ENCODE assay signal across 22 cellular contexts in genomic region chr6:53527249-53527765, GRCh38. TPM values are rescaled to one million over a fixed set of nuclear protein-coding genes. Genes with fewer than 3 reads are reported as not detected.
DNase-seq lines count a peak whose midpoint lies in the region; ATAC-seq, FAIRE-seq and TF ChIP-seq lines count a peak whose summit lies in the region.
"Had no signal": no experiment of that assay in that cellular context is flagged by ENCODE, and none has a peak within 500 bp of the region (broad histone marks: within the 10 kb centered on the region; RNA-seq: fewer than 3 reads in every experiment).

No MANE protein-coding gene starts in this region.

- H3K4me1 ChIP-seq in A549 (peaks cover 99% of the 10 kb centered on the region), HUES48 (ENCODE audit: control insufficient read depth, insufficient read depth, low read length) (peaks cover 88% of the 10 kb centered on the region), Peyer's patch (peaks cover 0 to 37% (median 0%) of the 10 kb centered on the region in 4 donors)
- H3K4me1 ChIP-seq: parathyroid adenoma had no signal

- H3K9me3 Mint-ChIP-seq in activated T-cell treated with anti-CD3 and anti-CD28 coated beads, Interleukin-2, amount 50 U/mL, for 24 hours: no peaks in the 10 kb centered on the region
- H3K9me3 Mint-ChIP-seq: activated naive CD4-positive, alpha-beta T cell treated with anti-CD3 and anti-CD28 coated beads, Interleukin-2, amount 50 U/mL, for 24 hours had no signal

- no peaks in the 10 kb centered on the region for H3K36me3 ChIP-seq in HUES48 (ENCODE audit: control insufficient read depth, insufficient read depth, low read length)
- no peaks in the 10 kb centered on the region for H3K36me3 ChIP-seq in Peyer's patch
- H3K36me3 ChIP-seq: lower lobe of right lung had no signal

- no peak overlapping the region for H3K4me3 ChIP-seq in A549
- no peak overlapping the region for H3K4me3 ChIP-seq in HUES48 (ENCODE audit: low read depth, low read length)
- H3K4me3 ChIP-seq in Peyer's patch: no peak overlapping the region
- H3K4me3 ChIP-seq: coronary artery, K562, lower lobe of right lung had no signal

- H3K36me3 Mint-ChIP-seq in activated T-cell treated with anti-CD3 and anti-CD28 coated beads, Interleukin-2, amount 50 U/mL, for 24 hours (ENCODE audit: low read depth): peaks cover 5% of the 10 kb centered on the region

- H3K4me3 Mint-ChIP-seq in activated T-cell treated with anti-CD3 and anti-CD28 coated beads, Interleukin-2, amount 50 U/mL, for 24 hours: no peak overlapping the region
- H3K4me3 Mint-ChIP-seq: activated naive CD4-positive, alpha-beta T cell treated with anti-CD3 and anti-CD28 coated beads, Interleukin-2, amount 50 U/mL, for 24 hours had no signal

- no peak for TF ChIP-seq RAD21 in A549 (conservative IDR thresholded peaks at IDR 0.05 in 1 of 2, IDR thresholded peaks at IDR 0.05 in 1 of 2)

- TF ChIP-seq CTCF in A549 (IDR thresholded peaks at IDR 0.05): no peak
- TF ChIP-seq CTCF in Peyer's patch (IDR thresholded peaks at IDR 0.05): no peak

- no peak for TF ChIP-seq EP300 in A549 (IDR thresholded peaks at IDR 0.05)

- no peak for TF ChIP-seq POLR2A in A549 (IDR thresholded peaks at IDR 0.05; ENCODE audit: low read length)
- TF ChIP-seq POLR2A in Peyer's patch (IDR thresholded peaks at IDR 0.05): no peak

- H3K27me3 ChIP-seq in HUES48 (ENCODE audit: control insufficient read depth, insufficient read depth, low read length): no peaks in the 10 kb centered on the region
- H3K27me3 ChIP-seq in Peyer's patch: no peaks in the 10 kb centered on the region

- H3K4me2 ChIP-seq in A549: peak overlapping the region; percentile 74

- H3K27ac Mint-ChIP-seq in activated T-cell treated with anti-CD3 and anti-CD28 coated beads, Interleukin-2, amount 50 U/mL, for 24 hours: no peak overlapping the region
- H3K27ac Mint-ChIP-seq: activated naive CD4-positive, alpha-beta T cell treated with anti-CD3 and anti-CD28 coated beads, Interleukin-2, amount 50 U/mL, for 24 hours had no signal

- no peak overlapping the region for H3K9ac ChIP-seq in HUES48 (ENCODE audit: low read depth, low read length)
- H3K9ac ChIP-seq: parathyroid adenoma had no signal

- H3K27ac ChIP-seq in A549 (peak overlapping the region; percentile 69 to 75; a peak in 5 of 6 replicates), HUES48 (ENCODE audit: low read depth, low read length) (peak overlapping the region; percentile 40), Peyer's patch (no peak overlapping the region)
- H3K27ac ChIP-seq: coronary artery, lower lobe of right lung, parathyroid adenoma had no signal

- peaks cover 39% of the 10 kb centered on the region for H3K4me1 Mint-ChIP-seq in activated T-cell treated with anti-CD3 and anti-CD28 coated beads, Interleukin-2, amount 50 U/mL, for 24 hours (ENCODE audit: low read depth)

- no peak for FAIRE-seq in A549 (lab: Jason Lieb, UNC)
- FAIRE-seq: GM12891, K562 had no signal

- CTCF ChIA-PET in A549 (lab: Yijun Ruan, JAX): interaction anchor here (1.7 kb wide), 1 partner anchor 124 kb away, joined by 9 read pairs; no protein-coding TSS in a partner anchor

- POLR2A ChIA-PET in A549 (lab: Yijun Ruan, JAX): interaction anchor here (1.0 kb wide), 1 partner anchor 18 kb away, joined by 3 read pairs; the partner anchor contains the start of gene GCLC

- H3K9me3 ChIP-seq in A549 (no peaks in the 10 kb centered on the region), HUES48 (ENCODE audit: control insufficient read depth, insufficient read depth, low read length) (no peaks in the 10 kb centered on the region), Peyer's patch (no peaks in the 10 kb centered on the region)
- H3K9me3 ChIP-seq: lower lobe of right lung had no signal

- DNase-seq in A549 (ENCODE audit: low read depth in 1 of 2, low spot score in 1 of 2): no peak
- peak; percentile 61 for DNase-seq in NCI-H774 (lab: John Stamatoyannopoulos, UW)
- DNase-seq in left lobe of liver (ENCODE audit: low spot score): no peak
- DNase-seq in HUDEP-2 (lab: John Stamatoyannopoulos, UW; ENCODE audit: unreplicated experiment in 76 of 76): no peak
- DNase-seq in stimulated activated CD4-positive, alpha-beta T cell treated with anti-CD3 and anti-CD28 coated beads, Interleukin-4, amount 100 ng/mL, for 1 hour: no peak
- DNase-seq in activated T-cell treated with anti-CD3 and anti-CD28 coated beads, Interleukin-2, amount 50 U/mL, for 24 hours: no peak
- DNase-seq in Peyer's patch: no peak
- DNase-seq: AML-193; Calu3; erythroblast; GF-D8; lower lobe of right lung; NCI-H524 treated with DMSO at 0.1 percent for 48 hours; RPMI8226; stimulated activated CD4-positive, alpha-beta T cell treated with anti-CD3 and anti-CD28 coated beads, Interleukin-4, amount 100 ng/mL, for 24 hours; stimulated activated CD8-positive, alpha-beta memory T cell treated with anti-CD3 and anti-CD28 coated beads, Interleukin-4, amount 100 ng/mL, for 48 hours had no signal

- 38% methylated on average over 4 of the region's 4 CpGs for WGBS in A549 (ENCODE audit: missing lambda C conversion rate)

- peak; percentile 10 to 32; a peak in 5 of 6 replicates for ATAC-seq in A549
- peak; percentile 21 for ATAC-seq in left lobe of liver

- no peaks in the 10 kb centered on the region for H3K27me3 Mint-ChIP-seq in activated T-cell treated with anti-CD3 and anti-CD28 coated beads, Interleukin-2, amount 50 U/mL, for 24 hours
- H3K27me3 Mint-ChIP-seq: activated naive CD4-positive, alpha-beta T cell treated with anti-CD3 and anti-CD28 coated beads, Interleukin-2, amount 50 U/mL, for 24 hours had no signal

TF ChIP-seq in A549, 52 proteins besides CTCF, POLR2A, EP300 and RAD21 (continues in another document):
- TF ChIP-seq ELK1 (IDR thresholded peaks at IDR 0.05; ENCODE audit: low read depth, low read length): no peak
- no peak for TF ChIP-seq BHLHE40 (IDR thresholded peaks at IDR 0.05; ENCODE audit: low read depth, low read length)
- TF ChIP-seq CBX8 (IDR thresholded peaks at IDR 0.05): no peak
- TF ChIP-seq GATA3 (IDR thresholded peaks at IDR 0.05; ENCODE audit: borderline replicate concordance): no peak
- no peak for TF ChIP-seq ZNF302 (CRISPR knock-in tag; IDR thresholded peaks at IDR 0.05)
- TF ChIP-seq HDAC2 (IDR thresholded peaks at IDR 0.05): no peak
- TF ChIP-seq REST (IDR thresholded peaks at IDR 0.05): no peak
- no peak for TF ChIP-seq MAX (IDR thresholded peaks at IDR 0.05)
- TF ChIP-seq RCOR1 (IDR thresholded peaks at IDR 0.05; ENCODE audit: low read depth, low read length): no peak
- no peak for TF ChIP-seq HOXB13 (CRISPR knock-in tag; IDR thresholded peaks at IDR 0.05; ENCODE audit: low read depth)
- TF ChIP-seq SREBF2 (IDR thresholded peaks at IDR 0.05): no peak
- no peak for TF ChIP-seq ZFP36 (IDR thresholded peaks at IDR 0.05; ENCODE audit: borderline replicate concordance, partially characterized antibody)
- no peak for TF ChIP-seq USF2 (IDR thresholded peaks at IDR 0.05)

RNA-seq across cellular contexts. Expression of gene GCLC, which starts 17.6 kb away (rescaled TPM):
- polyA plus RNA-seq in A549 (2011; rRNA removed) (180 and 187 TPM in 2 replicates), A549 (2017; fragmentation: RNase III; extraction: RNeasy Plus Mini Kit Qiagen cat#74134 plus additional on column Dnase treatment) (108 to 116 TPM (median 113 TPM) in 3 replicates)
- polyA plus RNA-seq in A549 (2012; cell fraction: cytosol; rRNA removed): 58.4 and 61.4 TPM in 2 replicates
- 52.9 and 73.3 TPM in 2 replicates for polyA plus RNA-seq in A549 (2012; cell fraction: nucleus; rRNA removed)
- polyA minus RNA-seq in A549 (2011; rRNA and poly(A)+ RNA removed): 131 and 152 TPM in 2 replicates
- total RNA-seq in left lobe of liver (97.5 TPM), Peyer's patch (100 to 1,000 TPM in 3 of 4 donors, 10 to 100 TPM in 1; 77.5 to 143 (median 126) TPM)

Comparison
In these comparisons a context has a peak if more than half of its experiments do, and no peak if none do; other contexts are left out.
1. H3K27ac ChIP-seq: peak in A549 (2 of 2) and HUES48 (single experiment); none in Peyer's patch (0 of 4).